Comparison of ENCODE assay signal across 32 cellular contexts in genomic region chr6:147407571-147407970, GRCh38.
"Had no signal": no experiment of that assay in that cellular context is flagged by ENCODE, and none has a peak within 500 bp of the region (broad histone marks: within the 10 kb centered on the region; RNA-seq: fewer than 3 reads in every experiment).

No MANE protein-coding gene starts in this region.

- FAIRE-seq: TTC549 had no signal

- H3K27me3 ChIP-seq: neutrophil, ovary, right lobe of liver, vagina had no signal

- H3K36me3 Mint-ChIP-seq: activated naive CD4-positive, alpha-beta T cell treated with anti-CD3 and anti-CD28 coated beads, Interleukin-2, amount 10 ng/mL, durations not matched to agents 7 days and 5 days; activated naive CD8-positive, alpha-beta T cell treated with anti-CD3 and anti-CD28 coated beads, Interleukin-2, amount 10 ng/mL, durations not matched to agents 7 days and 5 days; type B pancreatic cell had no signal

- ATAC-seq: activated CD4-positive, CD25-positive, alpha-beta regulatory T cell treated with anti-CD3 and anti-CD28 coated beads, Interleukin-2, amount 50 U/mL, for 24 hours; esophagus mucosa; mucosa of descending colon; stimulated activated naive CD8-positive, alpha-beta T cell treated with anti-CD3 and anti-CD28 coated beads, Interleukin-15, Interleukin-2, amounts not matched to agents 100 U/mL and 50 U/mL, for 24 hours had no signal

- H3K9me3 ChIP-seq: mucosa of descending colon, neutrophil, ovary, right lobe of liver, vagina had no signal

- H3K27me3 Mint-ChIP-seq: activated naive CD4-positive, alpha-beta T cell treated with anti-CD3 and anti-CD28 coated beads, Interleukin-2, amount 10 ng/mL, durations not matched to agents 7 days and 5 days; progenitor cell of endocrine pancreas had no signal

- H3K36me3 ChIP-seq: left ventricle myocardium inferior, neutrophil, ovary, right lobe of liver, thoracic aorta, vagina had no signal

- H3K9me3 Mint-ChIP-seq: activated naive CD4-positive, alpha-beta T cell treated with anti-CD3 and anti-CD28 coated beads, Interleukin-2, amount 10 ng/mL, durations not matched to agents 7 days and 5 days; activated naive CD8-positive, alpha-beta T cell treated with anti-CD3 and anti-CD28 coated beads, Interleukin-2, amount 10 ng/mL, durations not matched to agents 7 days and 5 days had no signal

- H3K4me3 Mint-ChIP-seq: activated CD4-positive, alpha-beta memory T cell treated with anti-CD3 and anti-CD28 coated beads for 36 hours; activated naive CD4-positive, alpha-beta T cell treated with anti-CD3 and anti-CD28 coated beads, Interleukin-2, amount 10 ng/mL, durations not matched to agents 7 days and 5 days; activated naive CD8-positive, alpha-beta T cell treated with anti-CD3 and anti-CD28 coated beads, Interleukin-2, amount 10 ng/mL, durations not matched to agents 7 days and 5 days; activated T-helper 1 cell treated with anti-CD3 and anti-CD28 coated beads, Interleukin-12 subunit alpha, Interleukin-12 subunit beta, Interleukin-2, Interleukin-4 antibody, amounts not matched to agents 30 ng/mL and 10 ng/mL and 1 ng/mL, durations not matched to agents 14 hours and 24 hours and 36 hours; nephron; T-helper 1 cell treated with Interleukin-12 subunit alpha and Interleukin-12 subunit beta and Interleukin-4 antibody, amounts not matched to agents 30 μg/mL and 1 μg/mL, for 36 hours; type B pancreatic cell had no signal

- H3K4me1 ChIP-seq: left ventricle myocardium inferior, right lobe of liver, vagina had no signal

- DNase-seq: activated CD4-positive, alpha-beta memory T cell treated with anti-CD3 and anti-CD28 coated beads for 36 hours; activated CD4-positive, alpha-beta T cell treated with anti-CD3 and anti-CD28 coated beads for 48 hours; activated CD8-positive, alpha-beta memory T cell treated with anti-CD3 and anti-CD28 coated beads, Interleukin-2, amount 50 U/mL, for 4 hours; activated effector memory CD4-positive, alpha-beta T cell treated with anti-CD3 and anti-CD28 coated beads, Interleukin-2, amount 50 U/mL, for 16 hours; activated naive CD4-positive, alpha-beta T cell treated with anti-CD3 and anti-CD28 coated beads, Interleukin-2, amount 10 ng/mL, durations not matched to agents 7 days and 5 days; activated naive CD8-positive, alpha-beta T cell treated with anti-CD3 and anti-CD28 coated beads, Interleukin-2, amount 10 ng/mL, durations not matched to agents 7 days and 5 days; activated T-cell treated with anti-CD3 and anti-CD28 coated beads, Interleukin-2, amount 50 U/mL, for 1 hour; central memory CD4-positive, alpha-beta T cell; foreskin melanocyte; islet precursor cell; left ventricle myocardium inferior; mucosa of descending colon; ovary; stimulated activated CD4-positive, alpha-beta T cell treated with anti-CD3 and anti-CD28 coated beads, Interleukin-12 subunit alpha, Interleukin-12 subunit beta, amount 100 ng/mL, for 4 hours; stimulated activated CD4-positive, alpha-beta T cell treated with anti-CD3 and anti-CD28 coated beads, Interleukin-4, amount 100 ng/mL, for 1 hour; stimulated activated naive CD8-positive, alpha-beta T cell treated with anti-CD3 and anti-CD28 coated beads, Interleukin-15, Interleukin-2, amounts not matched to agents 100 U/mL and 50 U/mL, for 24 hours; T-helper 9 cell had no signal

- H3K4me1 Mint-ChIP-seq: activated naive CD4-positive, alpha-beta T cell treated with anti-CD3 and anti-CD28 coated beads, Interleukin-2, amount 10 ng/mL, durations not matched to agents 7 days and 5 days; activated naive CD8-positive, alpha-beta T cell treated with anti-CD3 and anti-CD28 coated beads, Interleukin-2, amount 10 ng/mL, durations not matched to agents 7 days and 5 days; nephron had no signal

- H3K27ac Mint-ChIP-seq: activated CD4-positive, alpha-beta memory T cell treated with anti-CD3 and anti-CD28 coated beads for 36 hours; activated naive CD4-positive, alpha-beta T cell treated with anti-CD3 and anti-CD28 coated beads, Interleukin-2, amount 10 ng/mL, durations not matched to agents 7 days and 5 days; activated naive CD8-positive, alpha-beta T cell treated with anti-CD3 and anti-CD28 coated beads, Interleukin-2, amount 10 ng/mL, durations not matched to agents 7 days and 5 days; activated T-helper 1 cell treated with anti-CD3 and anti-CD28 coated beads, Interleukin-12 subunit alpha, Interleukin-12 subunit beta, Interleukin-2, Interleukin-4 antibody, amounts not matched to agents 30 ng/mL and 10 ng/mL and 1 ng/mL, durations not matched to agents 14 hours and 24 hours and 36 hours; nephron; progenitor cell of endocrine pancreas; T-helper 1 cell treated with Interleukin-12 subunit alpha and Interleukin-12 subunit beta and Interleukin-4 antibody, amounts not matched to agents 30 μg/mL and 1 μg/mL, for 36 hours; type B pancreatic cell had no signal

- H3K4me3 ChIP-seq: left ventricle myocardium inferior, lung, mucosa of descending colon, ovary, right lobe of liver, skin epidermis, thoracic aorta, vagina had no signal

- H3K27ac ChIP-seq: left ventricle myocardium inferior, neutrophil, ovary, right lobe of liver, skin epidermis, thoracic aorta, vagina, VCaP had no signal
